In the genomic region with DNA sequence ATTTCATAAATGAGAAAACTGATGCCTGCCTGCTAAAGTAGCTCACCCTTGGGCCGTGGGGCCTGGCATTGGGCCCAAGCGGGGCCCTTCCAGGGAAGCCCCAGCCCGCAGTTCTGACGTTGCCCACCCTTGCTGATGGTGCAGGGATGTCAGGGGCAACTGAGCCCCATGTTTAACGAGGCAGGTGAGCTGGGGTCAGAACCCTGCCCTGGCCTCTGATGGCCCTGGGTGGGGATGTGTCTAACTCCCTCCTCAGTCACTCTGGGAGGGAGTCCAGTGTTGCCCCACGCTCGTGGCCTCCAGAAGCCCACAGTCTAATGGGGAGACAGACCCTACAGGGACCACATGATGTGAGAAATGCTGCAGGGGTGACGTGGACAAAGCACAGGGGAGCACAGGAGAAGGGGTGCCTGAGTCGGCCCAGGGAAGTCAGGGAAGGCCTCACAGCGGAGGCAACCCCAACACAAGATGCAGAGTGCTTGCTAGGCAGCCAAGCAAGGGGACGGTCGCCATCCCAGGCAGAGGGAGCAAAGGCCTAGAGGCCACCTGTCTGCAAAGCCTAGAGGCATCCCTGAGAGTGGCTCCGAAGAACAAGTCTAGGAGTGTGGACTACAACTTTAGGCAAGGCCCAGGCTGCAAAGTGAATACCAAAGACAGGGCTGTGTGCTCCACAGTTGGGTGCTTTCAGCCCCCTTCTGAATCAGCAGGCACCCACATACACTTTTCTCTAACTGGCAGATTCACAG, we compare ENCODE assay signal across 10 cellular contexts. TPM values are rescaled to one million over a fixed set of nuclear protein-coding genes. Genes with fewer than 3 reads are reported as not detected.
DNase-seq lines count a peak whose midpoint lies in the region; ATAC-seq, FAIRE-seq and TF ChIP-seq lines count a peak whose summit lies in the region.
"Had no signal": no experiment of that assay in that cellular context is flagged by ENCODE, and none has a peak within 500 bp of the region (broad histone marks: within the 10 kb centered on the region; RNA-seq: fewer than 3 reads in every experiment).

No MANE protein-coding gene starts in this region.

- peaks cover 19% of the 10 kb centered on the region for H3K4me1 ChIP-seq in suprapubic skin

- ATAC-seq in activated naive CD8-positive, alpha-beta T cell treated with anti-CD3 and anti-CD28 coated beads, Interleukin-2, amount 10 ng/mL, durations not matched to agents 7 days and 5 days (ENCODE audit: low read depth), result no peak
- ATAC-seq in memory B cell (ENCODE audit: low read depth), result no peak

- no peak for TF ChIP-seq EP300 in suprapubic skin (IDR thresholded peaks at IDR 0.05)

- no peak for TF ChIP-seq CTCF in suprapubic skin (IDR thresholded peaks at IDR 0.05)

- POLR2A ChIA-PET in activated naive CD8-positive, alpha-beta T cell treated with anti-CD3 and anti-CD28 coated beads, Interleukin-2, amount 10 ng/mL, durations not matched to agents 7 days and 5 days (lab: Charles Lee), result interaction anchor here (0.7 to 53.3 kb wide), 6 partner anchors 10 to 586 kb away, joined by 4 to 1812 read pairs (median 16); a partner anchor contains a TSS

- no peak for DNase-seq in T-helper 2 cell treated with Interferon-gamma antibody and Interleukin-4, amounts not matched to agents 5 μg/mL and 100 μg/mL, for 36 hours (ENCODE audit: low spot score)
- DNase-seq in T-helper 2 cell (no peak), memory B cell (ENCODE audit: low spot score in 2 of 2) (no peak), suprapubic skin (ENCODE audit: low spot score in 2 of 2) (no peak), NAMALWA (ENCODE audit: low spot score) (no peak), GOT3 (lab: John Stamatoyannopoulos, UW) (no peak), GM12891 (ENCODE audit: insufficient read length, low spot score) (no peak)
- no peak for DNase-seq in activated naive CD8-positive, alpha-beta T cell treated with anti-CD3 and anti-CD28 coated beads, Interleukin-2, amount 10 ng/mL, durations not matched to agents 7 days and 5 days
- DNase-seq: central memory CD4-positive, alpha-beta T cell had no signal

- no peaks in the 10 kb centered on the region for H3K9me3 ChIP-seq in suprapubic skin

- H3K27me3 ChIP-seq in suprapubic skin, result no peaks in the 10 kb centered on the region

- H3K36me3 ChIP-seq in suprapubic skin, result no peaks in the 10 kb centered on the region

- H3K27ac ChIP-seq in suprapubic skin, result peak overlapping the region; percentile 86

- TF ChIP-seq POLR2A in suprapubic skin (IDR thresholded peaks at IDR 0.05) (no peak), GM12891 (IDR thresholded peaks at IDR 0.05; ENCODE audit: low read depth, low read length) (no peak)

- FAIRE-seq in GM12891 (lab: Jason Lieb, UNC), result no peak
- FAIRE-seq: A204.1 had no signal

- no peaks in the 10 kb centered on the region for H3K9me3 Mint-ChIP-seq in T-helper 2 cell treated with Interferon-gamma antibody and Interleukin-4, amounts not matched to agents 5 μg/mL and 100 μg/mL, for 36 hours
- H3K9me3 Mint-ChIP-seq in activated naive CD8-positive, alpha-beta T cell treated with anti-CD3 and anti-CD28 coated beads, Interleukin-2, amount 10 ng/mL, durations not matched to agents 7 days and 5 days, result no peaks in the 10 kb centered on the region
- H3K9me3 Mint-ChIP-seq in memory B cell, result no peaks in the 10 kb centered on the region

- H3K4me1 Mint-ChIP-seq in T-helper 2 cell treated with Interferon-gamma antibody and Interleukin-4, amounts not matched to agents 5 μg/mL and 100 μg/mL, for 36 hours (ENCODE audit: low read depth), result peaks cover 53% of the 10 kb centered on the region
- peaks cover 54% of the 10 kb centered on the region for H3K4me1 Mint-ChIP-seq in activated naive CD8-positive, alpha-beta T cell treated with anti-CD3 and anti-CD28 coated beads, Interleukin-2, amount 10 ng/mL, durations not matched to agents 7 days and 5 days
- peaks cover 27% of the 10 kb centered on the region for H3K4me1 Mint-ChIP-seq in memory B cell

- H3K4me3 Mint-ChIP-seq in T-helper 2 cell treated with Interferon-gamma antibody and Interleukin-4, amounts not matched to agents 5 μg/mL and 100 μg/mL, for 36 hours, result peak overlapping the region; percentile 3
- peak overlapping the region; percentile 28 for H3K4me3 Mint-ChIP-seq in activated naive CD8-positive, alpha-beta T cell treated with anti-CD3 and anti-CD28 coated beads, Interleukin-2, amount 10 ng/mL, durations not matched to agents 7 days and 5 days
- no peak overlapping the region for H3K4me3 Mint-ChIP-seq in memory B cell

- peak overlapping the region; percentile 98 for H3K27ac Mint-ChIP-seq in T-helper 2 cell treated with Interferon-gamma antibody and Interleukin-4, amounts not matched to agents 5 μg/mL and 100 μg/mL, for 36 hours
- peak overlapping the region; percentile 95 for H3K27ac Mint-ChIP-seq in activated naive CD8-positive, alpha-beta T cell treated with anti-CD3 and anti-CD28 coated beads, Interleukin-2, amount 10 ng/mL, durations not matched to agents 7 days and 5 days
- peak overlapping the region; percentile 99 for H3K27ac Mint-ChIP-seq in memory B cell

- 80% methylated on average over 10 of the region's 13 CpGs for WGBS in suprapubic skin

- H3K4me3 ChIP-seq in suprapubic skin, result no peak overlapping the region

- peaks cover 6% of the 10 kb centered on the region for H3K36me3 Mint-ChIP-seq in T-helper 2 cell treated with Interferon-gamma antibody and Interleukin-4, amounts not matched to agents 5 μg/mL and 100 μg/mL, for 36 hours (ENCODE audit: low read depth)
- peaks cover 7% of the 10 kb centered on the region for H3K36me3 Mint-ChIP-seq in activated naive CD8-positive, alpha-beta T cell treated with anti-CD3 and anti-CD28 coated beads, Interleukin-2, amount 10 ng/mL, durations not matched to agents 7 days and 5 days
- H3K36me3 Mint-ChIP-seq in memory B cell, result no peaks in the 10 kb centered on the region

- no peaks in the 10 kb centered on the region for H3K27me3 Mint-ChIP-seq in T-helper 2 cell treated with Interferon-gamma antibody and Interleukin-4, amounts not matched to agents 5 μg/mL and 100 μg/mL, for 36 hours (ENCODE audit: low read depth)
- H3K27me3 Mint-ChIP-seq in activated naive CD8-positive, alpha-beta T cell treated with anti-CD3 and anti-CD28 coated beads, Interleukin-2, amount 10 ng/mL, durations not matched to agents 7 days and 5 days, result no peaks in the 10 kb centered on the region
- no peaks in the 10 kb centered on the region for H3K27me3 Mint-ChIP-seq in memory B cell

TF ChIP-seq in GM12891, 5 proteins besides CTCF, POLR2A, EP300 and RAD21:
- TF ChIP-seq POU2F2 (IDR thresholded peaks at IDR 0.05; ENCODE audit: low read depth, low read length) (no peak), SPI1 (IDR thresholded peaks at IDR 0.05; ENCODE audit: low read depth, low read length) (no peak), TAF1 (IDR thresholded peaks at IDR 0.05; ENCODE audit: low read depth, low read length) (no peak), POLR2AphosphoS5 (IDR thresholded peaks at IDR 0.05; ENCODE audit: low read depth, low read length) (no peak), PAX5 (IDR thresholded peaks at IDR 0.05; ENCODE audit: insufficient read depth, low read length, severe bottlenecking) (no peak)

RNA-seq across cellular contexts. Expression of a gene that starts 25.2 kb away (rescaled TPM):
- total RNA-seq in activated naive CD8-positive, alpha-beta T cell treated with anti-CD3 and anti-CD28 coated beads, Interleukin-2, amount 10 ng/mL, durations not matched to agents 7 days and 5 days, result 100 to 1,000 TPM; 150 to 159 TPM
- total RNA-seq in suprapubic skin, result 100 to 1,000 TPM; 170 to 246 (median 225) TPM
- polyA plus RNA-seq in GM12891 (2012; ENCODE audit: low read depth, missing spikeins), result 93.2 TPM

RNA-seq across cellular contexts. Expression of a gene that starts 55.8 kb away (rescaled TPM):
- 10 to 100 TPM; 24.3 to 26.5 TPM for total RNA-seq in activated naive CD8-positive, alpha-beta T cell treated with anti-CD3 and anti-CD28 coated beads, Interleukin-2, amount 10 ng/mL, durations not matched to agents 7 days and 5 days
- 10 to 100 TPM; 44.0 to 61.8 (median 46.7) TPM for total RNA-seq in suprapubic skin
- 13.7 TPM for polyA plus RNA-seq in GM12891 (2012; ENCODE audit: low read depth, missing spikeins)
